1 cellular context compared by ENCODE assay signal in the genomic region with DNA sequence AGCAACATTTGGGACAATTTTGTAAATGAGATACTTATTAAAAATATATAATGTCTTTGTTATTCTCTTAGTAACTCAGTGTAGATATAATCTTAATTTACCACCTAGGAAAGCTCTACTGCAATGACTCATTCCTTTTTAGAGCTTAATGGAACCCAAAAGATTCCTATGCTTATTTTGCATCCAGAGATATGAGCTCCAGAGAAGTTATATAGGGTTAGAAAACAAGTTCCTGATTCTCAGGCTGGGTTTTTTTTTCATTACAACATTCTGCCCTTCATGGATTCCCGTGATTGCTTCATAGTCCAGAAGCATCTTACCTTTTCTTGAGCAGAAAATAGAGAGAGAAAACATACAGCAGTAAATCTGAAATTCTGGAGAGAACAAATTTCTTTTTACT.
A peak's percentile ranks its signal among the peaks of the same experiment; 100 is the strongest.
TF ChIP-seq lines count a peak whose summit lies in the region.

No MANE protein-coding gene starts in this region.

TF ChIP-seq in K562, 482 proteins besides CTCF, POLR2A, EP300 and RAD21:
- TF ChIP-seq CEBPG (CRISPR knock-in tag; IDR thresholded peaks at IDR 0.05) (no peak), CEBPG (tag; conservative IDR thresholded peaks at IDR 0.05 in 1 of 2, IDR thresholded peaks at IDR 0.05 in 1 of 2) (peak; percentile 13 to 39; a peak in 1 of 4 replicates), EHMT2 (IDR thresholded peaks at IDR 0.05) (0 out of 2 replicates have a peak, but pooled peaks have one; percentile 24), MTA1 (IDR thresholded peaks at IDR 0.05; ENCODE audit: borderline replicate concordance) (no peak), JUND (IDR thresholded peaks at IDR 0.05; ENCODE audit: borderline replicate concordance, low read depth, low read length) (peak; percentile 47; the same call in 1 of the 2 replicates), JUND (tag; IDR thresholded peaks at IDR 0.05; ENCODE audit: borderline replicate concordance, low read depth, low read length) (peak; percentile 45; the same call in 1 of the 3 replicates), FOSL1 (tag; conservative IDR thresholded peaks at IDR 0.05) (peak; percentile 43; the same call in 1 of the 2 replicates), ZNF584 (CRISPR knock-in tag; IDR thresholded peaks at IDR 0.05; ENCODE audit: low read depth) (no peak), NFE2 (IDR thresholded peaks at IDR 0.05; ENCODE audit: low read depth) (0 out of 2 replicates have a peak, but pooled peaks have one; percentile 16), CHD4 (IDR thresholded peaks at IDR 0.05; ENCODE audit: insufficient read depth, insufficient replicate concordance, low read depth, low read length, poor library complexity, severe bottlenecking) (no peak), ZNF253 (CRISPR knock-in tag; conservative IDR thresholded peaks at IDR 0.05) (no peak)
